7 cellular contexts compared by ENCODE assay signal in the genomic region with DNA sequence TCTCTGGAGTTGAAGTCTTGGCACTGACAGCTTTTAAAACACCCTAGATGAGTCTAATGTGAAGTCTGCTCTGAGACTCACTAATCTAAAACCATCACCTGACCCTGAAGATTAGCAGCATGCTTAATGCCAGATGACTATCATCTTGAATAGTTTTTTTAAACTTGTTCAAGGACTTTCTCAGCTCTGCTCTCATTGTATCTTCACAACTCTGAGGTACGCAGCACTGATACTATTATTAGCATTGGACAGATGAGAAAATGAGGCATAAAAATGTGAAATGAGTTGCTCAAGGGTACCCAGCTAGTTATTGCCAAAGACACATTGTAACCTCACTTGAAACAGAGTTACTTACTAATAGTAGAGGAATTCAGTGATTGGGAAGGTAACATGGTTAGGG. TPM values are rescaled to one million over a fixed set of nuclear protein-coding genes. Genes with fewer than 3 reads are reported as not detected.
DNase-seq lines count a peak whose midpoint lies in the region; ATAC-seq and TF ChIP-seq lines count a peak whose summit lies in the region.

No MANE protein-coding gene starts in this region.

- no peak for TF ChIP-seq EP300 in stomach (IDR thresholded peaks at IDR 0.05)

- H3K9me3 Mint-ChIP-seq in chondrocyte (ENCODE audit: low read depth) (no peaks in the 10 kb centered on the region), osteocyte (ENCODE audit: unreplicated experiment) (no peaks in the 10 kb centered on the region)

- peak overlapping the region; percentile 42 for H3K9ac ChIP-seq in Loucy (ENCODE audit: low read depth, low read length, poor library complexity, severe bottlenecking)

- peak overlapping the region in 1 of 5 donors; percentile 15 for H3K27ac ChIP-seq in stomach

- H3K27me3 ChIP-seq in Loucy (ENCODE audit: insufficient read depth, low read length, poor library complexity, severe bottlenecking) (peaks cover 10% of the 10 kb centered on the region), stomach (peaks cover 0 to 11% (median under 1%) of the 10 kb centered on the region in 3 donors)

- peaks cover 3% of the 10 kb centered on the region for H3K36me3 Mint-ChIP-seq in chondrocyte (ENCODE audit: low read depth)
- H3K36me3 Mint-ChIP-seq in osteocyte (ENCODE audit: unreplicated experiment): no peaks in the 10 kb centered on the region

- H4K20me1 ChIP-seq in Loucy (ENCODE audit: insufficient read depth, low read length, poor library complexity, severe bottlenecking): peaks cover 78% of the 10 kb centered on the region

- no peaks in the 10 kb centered on the region for H3F3A ChIP-seq in Loucy (ENCODE audit: low read depth)

- H3K4me3 ChIP-seq in Loucy (ENCODE audit: low read length, poor library complexity, severe bottlenecking): peak overlapping the region; percentile 89
- no peak overlapping the region for H3K4me3 ChIP-seq in stomach

- H3K4me3 Mint-ChIP-seq in chondrocyte (ENCODE audit: unreplicated experiment): peak overlapping the region; percentile 0
- H3K4me3 Mint-ChIP-seq in osteocyte (ENCODE audit: unreplicated experiment): no peak overlapping the region

- TF ChIP-seq CTCF in Loucy (conservative IDR thresholded peaks at IDR 0.05; ENCODE audit: low read length) (no peak), chondrocyte (IDR thresholded peaks at IDR 0.05) (no peak), osteocyte (IDR thresholded peaks at IDR 0.05) (no peak), stomach (IDR thresholded peaks at IDR 0.05) (no peak)

- ATAC-seq in HG02981 (IDR thresholded peaks at IDR 0.05; ENCODE audit: unreplicated experiment): no peak
- no peak for ATAC-seq in sciatic nerve

- WGBS in stomach, 5 donors: 0 to 92% (median 49%) methylated on average over 1 of the region's 1 CpG

- no peaks in the 10 kb centered on the region for H3K9me3 ChIP-seq in Loucy (ENCODE audit: insufficient read depth, low read depth, low read length)
- H3K9me3 ChIP-seq in stomach: no peaks in the 10 kb centered on the region

- H3K79me2 ChIP-seq in Loucy (ENCODE audit: insufficient read depth, low read length): peaks cover 98% of the 10 kb centered on the region

- no peak overlapping the region for H2AFZ ChIP-seq in Loucy (ENCODE audit: low read length)

- H3K27ac Mint-ChIP-seq in chondrocyte (ENCODE audit: unreplicated experiment): peak overlapping the region; percentile 73
- peak overlapping the region; percentile 3 for H3K27ac Mint-ChIP-seq in osteocyte (ENCODE audit: unreplicated experiment)

- H3K36me3 ChIP-seq in Loucy (ENCODE audit: insufficient read depth, low read length) (no peaks in the 10 kb centered on the region), stomach (no peaks in the 10 kb centered on the region)

- H3K27me3 Mint-ChIP-seq in chondrocyte (ENCODE audit: low read depth) (no peaks in the 10 kb centered on the region), osteocyte (ENCODE audit: unreplicated experiment) (no peaks in the 10 kb centered on the region)

- intact Hi-C loops in stomach (cut with DNase I; ENCODE audit: low total_unique reads): no loop called here
- intact Hi-C loops in sciatic nerve (cut with DNase I): no loop called here

- no peak for TF ChIP-seq POLR2A in stomach (IDR thresholded peaks at IDR 0.05)

- peaks cover 68% of the 10 kb centered on the region for H3K4me1 ChIP-seq in Loucy (ENCODE audit: insufficient read depth, low read length, poor library complexity, severe bottlenecking)
- peaks cover 14 to 96% (median 59%) of the 10 kb centered on the region in 4 donors for H3K4me1 ChIP-seq in stomach

- DNase-seq in GM03348 (ENCODE audit: low spot score): peak; percentile 56
- no peak for DNase-seq in chondrocyte (ENCODE audit: low spot score)
- no peak for DNase-seq in osteocyte (ENCODE audit: extremely low spot score, unreplicated experiment)
- DNase-seq in stomach: no peak
- no peak for DNase-seq in sciatic nerve (ENCODE audit: low spot score)

- peaks cover 17% of the 10 kb centered on the region for H3K4me1 Mint-ChIP-seq in chondrocyte (ENCODE audit: low read depth)
- peaks cover 16% of the 10 kb centered on the region for H3K4me1 Mint-ChIP-seq in osteocyte (ENCODE audit: unreplicated experiment)

- no peaks in the 10 kb centered on the region for H3K9me2 ChIP-seq in Loucy (replicated peaks; ENCODE audit: low read depth, low read length)

- peak overlapping the region; percentile 98 for H3K4me2 ChIP-seq in Loucy (ENCODE audit: low read depth, low read length, poor library complexity, severe bottlenecking)

RNA-seq across cellular contexts. Expression of a gene that starts 4.8 kb away (rescaled TPM):
- total RNA-seq in chondrocyte (83.4 to 185 TPM (median 176 TPM) in 3 replicates), osteocyte (128 and 132 TPM in 2 replicates), stomach (100 to 1,000 TPM in 3 of 5 donors, 10 to 100 TPM in 2; 50.7 to 164 (median 115) TPM), sciatic nerve (12.7 TPM)
- polyA plus RNA-seq in stomach: 10 to 100 TPM in 1 of 3 donors, 1 to 10 TPM in 2; 3.2 to 14.0 (median 4.7) TPM
